Comparison of ENCODE assay signal across 24 cellular contexts in genomic region chr5:128305341-128305740, GRCh38.
A peak's percentile ranks its signal among the peaks of the same experiment; 100 is the strongest.
DNase-seq lines count a peak whose midpoint lies in the region; ATAC-seq and TF ChIP-seq lines count a peak whose summit lies in the region.
"Had no signal": no experiment of that assay in that cellular context is flagged by ENCODE, and none has a peak within 500 bp of the region (broad histone marks: within the 10 kb centered on the region; RNA-seq: fewer than 3 reads in every experiment).

No MANE protein-coding gene starts in this region.

- in situ Hi-C loops in ACHN (cut with HindIII; ENCODE audit: low pct_ligation_motif_present, low pct_unique_long_range_greater_than_20kb, low sequenced_read_pairs), result no loop called here

- no peaks in the 10 kb centered on the region for H3F3A ChIP-seq in GM23338 (replicated peaks; ENCODE audit: low read depth)

- H4K20me1 ChIP-seq in GM23338 (replicated peaks; ENCODE audit: insufficient read depth) (no peaks in the 10 kb centered on the region), Karpas-422 (ENCODE audit: insufficient read depth, low read depth, low read length) (no peaks in the 10 kb centered on the region)
- H4K20me1 ChIP-seq: BLaER1 had no signal

- H3K27ac ChIP-seq in GM23338 (ENCODE audit: low read depth) (no peak overlapping the region), Karpas-422 (ENCODE audit: low read length) (no peak overlapping the region), lower lobe of right lung (no peak overlapping the region)
- H3K27ac ChIP-seq: A549, BLaER1, C4-2B had no signal

- no peaks in the 10 kb centered on the region for H3K27me3 Mint-ChIP-seq in GM23338 (ENCODE audit: insufficient read depth, low read depth, poor library complexity)
- H3K27me3 Mint-ChIP-seq: B cell; CD4-positive, CD25-positive, alpha-beta regulatory T cell had no signal

- no peak overlapping the region for H3K9ac ChIP-seq in Karpas-422 (ENCODE audit: low read length)
- H3K9ac ChIP-seq: BLaER1 had no signal

- no peaks in the 10 kb centered on the region for H3K36me3 ChIP-seq in GM23338 (ENCODE audit: insufficient read depth)
- no peaks in the 10 kb centered on the region for H3K36me3 ChIP-seq in Karpas-422 (ENCODE audit: insufficient read depth, low read length)
- no peaks in the 10 kb centered on the region for H3K36me3 ChIP-seq in lower lobe of right lung
- H3K36me3 ChIP-seq: BLaER1 had no signal

- intact Hi-C loops in lower lobe of right lung (cut with DNase I), result no loop called here

- H2AFZ ChIP-seq in GM23338 (no peak overlapping the region), Karpas-422 (ENCODE audit: low read length) (no peak overlapping the region)

- no peaks in the 10 kb centered on the region for H3K9me2 ChIP-seq in GM23338 (ENCODE audit: insufficient read depth)
- H3K9me2 ChIP-seq in Karpas-422 (replicated peaks; ENCODE audit: insufficient read depth, low read length), result no peaks in the 10 kb centered on the region

- no peak overlapping the region for H3K4me3 Mint-ChIP-seq in GM23338
- H3K4me3 Mint-ChIP-seq: B cell; CD4-positive, CD25-positive, alpha-beta regulatory T cell; CD8-positive, alpha-beta T cell; HFFc6 had no signal

- H3K4me1 Mint-ChIP-seq in GM23338, result peaks cover 14% of the 10 kb centered on the region
- H3K4me1 Mint-ChIP-seq: B cell; CD4-positive, CD25-positive, alpha-beta regulatory T cell had no signal

- peaks cover 15% of the 10 kb centered on the region for H3K36me3 Mint-ChIP-seq in GM23338 (ENCODE audit: low read depth)
- H3K36me3 Mint-ChIP-seq: CD4-positive, CD25-positive, alpha-beta regulatory T cell; CD8-positive, alpha-beta T cell had no signal

- no peaks in the 10 kb centered on the region for H3K9me3 ChIP-seq in Karpas-422 (ENCODE audit: low read length)
- H3K9me3 ChIP-seq in lower lobe of right lung, result no peaks in the 10 kb centered on the region
- H3K9me3 ChIP-seq: A549, BLaER1, Caco-2, HAP-1 had no signal

- no peaks in the 10 kb centered on the region for H3K27me3 ChIP-seq in GM23338 (ENCODE audit: insufficient read depth)
- H3K27me3 ChIP-seq in Karpas-422 (ENCODE audit: low read length), result no peaks in the 10 kb centered on the region
- H3K27me3 ChIP-seq in lower lobe of right lung (ENCODE audit: low read depth), result no peaks in the 10 kb centered on the region
- H3K27me3 ChIP-seq: BLaER1 had no signal

- H3K9me3 Mint-ChIP-seq in GM23338, result peaks cover 3% of the 10 kb centered on the region; the same call in 2 of the 3 replicates
- H3K9me3 Mint-ChIP-seq: CD4-positive, CD25-positive, alpha-beta regulatory T cell; CD8-positive, alpha-beta T cell; HFFc6 had no signal

- 0 out of 2 replicates have a peak overlapping the region, but pooled peaks have one; percentile 23 for H3K27ac Mint-ChIP-seq in GM23338
- H3K27ac Mint-ChIP-seq: B cell; CD4-positive, CD25-positive, alpha-beta regulatory T cell; CD8-positive, alpha-beta T cell had no signal

- DNase-seq in ACHN, result peak; percentile 58
- DNase-seq in GM23338 (ENCODE audit: low spot score), result no peak
- peak; percentile 45 for DNase-seq in astrocyte of the hippocampus (ENCODE audit: low read depth, low spot score)
- peak; percentile 47 for DNase-seq in kidney tubule cell (ENCODE audit: low spot score)
- DNase-seq in Karpas-422, result no peak
- no peak for DNase-seq in lower lobe of right lung
- DNase-seq: 8988T; Caco-2; CD4-positive, CD25-positive, alpha-beta regulatory T cell; CD8-positive, alpha-beta T cell; DMS 273 treated with DMSO at 0.1 percent for 48 hours; DMS79; EL; GDM1; GOT3 had no signal

- no peak for ATAC-seq in GM23338
- ATAC-seq in GM19395 (IDR thresholded peaks at IDR 0.05; ENCODE audit: unreplicated experiment), result no peak
- ATAC-seq in GM19328 (IDR thresholded peaks at IDR 0.05; ENCODE audit: unreplicated experiment), result no peak
- ATAC-seq in lower lobe of right lung, result no peak
- ATAC-seq: A549; CD8-positive, alpha-beta T cell; GM12878 had no signal

- H3K79me2 ChIP-seq in GM23338 (replicated peaks; ENCODE audit: insufficient read depth) (no peaks in the 10 kb centered on the region), Karpas-422 (ENCODE audit: low read length) (no peaks in the 10 kb centered on the region)

- no peak for TF ChIP-seq CTCF in GM23338 (conservative IDR thresholded peaks at IDR 0.05; ENCODE audit: low read depth in 2 of 2)
- TF ChIP-seq CTCF in lower lobe of right lung (IDR thresholded peaks at IDR 0.05), result no peak

- H3K4me1 ChIP-seq in GM23338 (ENCODE audit: insufficient read depth) (0 out of 2 replicates have a peak, but pooled peaks cover 7% of the 10 kb centered on the region), Karpas-422 (ENCODE audit: low read length) (no peaks in the 10 kb centered on the region), lower lobe of right lung (no peaks in the 10 kb centered on the region)
- H3K4me1 ChIP-seq: BLaER1, Caco-2 had no signal

- no peak overlapping the region for H3K4me3 ChIP-seq in GM23338
- no peak overlapping the region for H3K4me3 ChIP-seq in Karpas-422 (ENCODE audit: low read length)
- no peak overlapping the region for H3K4me3 ChIP-seq in lower lobe of right lung
- H3K4me3 ChIP-seq: A549, BLaER1, GM12878, HAP-1 had no signal

- H3K4me2 ChIP-seq in GM23338 (no peak overlapping the region), Karpas-422 (ENCODE audit: low read depth, low read length, poor library complexity, severe bottlenecking) (no peak overlapping the region)
- H3K4me2 ChIP-seq: A549, BLaER1 had no signal

TF ChIP-seq in GM23338, 12 proteins besides CTCF, POLR2A, EP300 and RAD21 (continues in another document):
- no peak for TF ChIP-seq ZNF331 (CRISPR knock-in tag; IDR thresholded peaks at IDR 0.05; ENCODE audit: low read depth)
- no peak for TF ChIP-seq CREB1 (CRISPR knock-in tag; IDR thresholded peaks at IDR 0.05; ENCODE audit: low read depth)
- TF ChIP-seq JUNB (IDR thresholded peaks at IDR 0.05; ENCODE audit: unreplicated experiment), result no peak
- no peak for TF ChIP-seq ZNF114 (CRISPR knock-in tag; IDR thresholded peaks at IDR 0.05)
- TF ChIP-seq NANOG (IDR thresholded peaks at IDR 0.05; ENCODE audit: borderline replicate concordance), result no peak
- TF ChIP-seq REST (IDR thresholded peaks at IDR 0.05; ENCODE audit: unreplicated experiment), result no peak

Comparison
In these comparisons a context has a peak if more than half of its experiments do, and no peak if none do; other contexts are left out.
1. DNase-seq: peak in ACHN (single experiment), astrocyte of the hippocampus (single experiment) and kidney tubule cell (single experiment); none in GM23338 (single experiment), Karpas-422 (single experiment) and lower lobe of right lung (single experiment).